ENCODE assay signal across 9 cellular contexts in genomic region chr15:101725073-101725472, GRCh38. TPM values are rescaled to one million over a fixed set of nuclear protein-coding genes. Genes with fewer than 3 reads are reported as not detected.
DNase-seq lines count a peak whose midpoint lies in the region; ATAC-seq and TF ChIP-seq lines count a peak whose summit lies in the region.
"Had no signal": no experiment of that assay in that cellular context is flagged by ENCODE, and none has a peak within 500 bp of the region (broad histone marks: within the 10 kb centered on the region; RNA-seq: fewer than 3 reads in every experiment).

No MANE protein-coding gene starts in this region.

- H2AFZ ChIP-seq in smooth muscle cell (ENCODE audit: low read depth) = peak overlapping the region; percentile 72

- H3K4me1 ChIP-seq in Panc1 (ENCODE audit: control insufficient read depth, insufficient read depth, low read length) (peaks cover 10% of the 10 kb centered on the region), smooth muscle cell (ENCODE audit: low read depth) (peaks cover 11% of the 10 kb centered on the region), HAP-1 (peaks cover 4% of the 10 kb centered on the region)
- H3K4me1 ChIP-seq: uterus had no signal

- no peaks in the 10 kb centered on the region for H3K27me3 Mint-ChIP-seq in activated CD8-positive, alpha-beta memory T cell treated with anti-CD3 and anti-CD28 coated beads, Interleukin-2, amount 10 ng/mL, durations not matched to agents 7 days and 5 days
- H3K27me3 Mint-ChIP-seq in glutamatergic neuron (ENCODE audit: unreplicated experiment) = no peaks in the 10 kb centered on the region

- ATAC-seq in activated CD8-positive, alpha-beta memory T cell treated with anti-CD3 and anti-CD28 coated beads, Interleukin-2, amount 10 ng/mL, durations not matched to agents 7 days and 5 days = no peak
- ATAC-seq in Panc1 (no peak), HG03520 (IDR thresholded peaks at IDR 0.05; ENCODE audit: unreplicated experiment) (no peak)

- H3K4me3 Mint-ChIP-seq in activated CD8-positive, alpha-beta memory T cell treated with anti-CD3 and anti-CD28 coated beads, Interleukin-2, amount 10 ng/mL, durations not matched to agents 7 days and 5 days = peak overlapping the region; percentile 50
- peak overlapping the region; percentile 69 for H3K4me3 Mint-ChIP-seq in glutamatergic neuron (ENCODE audit: unreplicated experiment)

- no peaks in the 10 kb centered on the region for H3K9me3 Mint-ChIP-seq in activated CD8-positive, alpha-beta memory T cell treated with anti-CD3 and anti-CD28 coated beads, Interleukin-2, amount 10 ng/mL, durations not matched to agents 7 days and 5 days (ENCODE audit: low read depth)
- peaks cover 1% of the 10 kb centered on the region for H3K9me3 Mint-ChIP-seq in glutamatergic neuron (ENCODE audit: unreplicated experiment)

- no peak for DNase-seq in activated CD8-positive, alpha-beta memory T cell treated with anti-CD3 and anti-CD28 coated beads, Interleukin-2, amount 10 ng/mL, durations not matched to agents 7 days and 5 days
- DNase-seq in activated CD8-positive, alpha-beta memory T cell treated with anti-CD3 and anti-CD28 coated beads, Interleukin-2, amount 50 U/mL, for 4 hours = no peak
- DNase-seq in Panc1 (ENCODE audit: low read depth, low spot score) = no peak
- DNase-seq in glutamatergic neuron = no peak
- DNase-seq in smooth muscle cell (lab: John Stamatoyannopoulos, UW; ENCODE audit: unreplicated experiment) = no peak
- DNase-seq in EL = no peak
- no peak for DNase-seq in HAP-1 (ENCODE audit: low spot score in 2 of 2)

- H3K27ac ChIP-seq in Panc1 (ENCODE audit: low read length) = peak overlapping the region; percentile 70; the same call in 1 of the 2 replicates
- no peak overlapping the region for H3K27ac ChIP-seq in smooth muscle cell (ENCODE audit: low read depth)

- intact Hi-C loops in Panc1 (cut with micrococcal nuclease; ENCODE audit: unreplicated experiment) = no loop called here

- H3K4me3 ChIP-seq in Panc1 (ENCODE audit: low read depth in 2 of 2, low read length in 2 of 2) (peak overlapping the region in 1 of 2 experiments; percentile 55; a peak in 2 of 4 replicates), smooth muscle cell (no peak overlapping the region), HAP-1 (no peak overlapping the region)

- H3K9me3 ChIP-seq in Panc1 (ENCODE audit: control insufficient read depth, insufficient read depth, low read depth, low read length) (no peaks in the 10 kb centered on the region), smooth muscle cell (replicated peaks; ENCODE audit: low read depth) (no peaks in the 10 kb centered on the region), HAP-1 (no peaks in the 10 kb centered on the region)
- H3K9me3 ChIP-seq: uterus had no signal

- peak overlapping the region; percentile 34 for H3K4me2 ChIP-seq in smooth muscle cell

- in situ Hi-C loops in Panc1 (cut with HindIII; ENCODE audit: low pct_unique_long_range_greater_than_20kb, low sequenced_read_pairs) (no loop called here), HAP-1 (cut with MboI; ENCODE audit: low sequenced_read_pairs) (no loop called here)

- TF ChIP-seq CTCF in Panc1 (IDR thresholded peaks at IDR 0.05) (no peak), glutamatergic neuron (IDR thresholded peaks at IDR 0.05; ENCODE audit: partially characterized antibody, unreplicated experiment) (no peak), smooth muscle cell (IDR thresholded peaks at IDR 0.05; ENCODE audit: borderline replicate concordance, insufficient read depth, poor library complexity, severe bottlenecking) (no peak)

- H3K27ac Mint-ChIP-seq in activated CD8-positive, alpha-beta memory T cell treated with anti-CD3 and anti-CD28 coated beads, Interleukin-2, amount 10 ng/mL, durations not matched to agents 7 days and 5 days = peak overlapping the region; percentile 28
- H3K27ac Mint-ChIP-seq in glutamatergic neuron (ENCODE audit: unreplicated experiment) = peak overlapping the region; percentile 62

- WGBS in smooth muscle cell (ENCODE audit: low lambda C conversion rate) = 90% methylated on average over 2 of the region's 2 CpGs

- H3K79me2 ChIP-seq in smooth muscle cell (ENCODE audit: low read depth) = peaks cover 8% of the 10 kb centered on the region

- H3K36me3 ChIP-seq in Panc1 (ENCODE audit: control insufficient read depth, insufficient read depth, low read length) (peaks cover 5% of the 10 kb centered on the region; the same call in 1 of the 2 replicates), smooth muscle cell (ENCODE audit: low read depth) (peaks cover 12% of the 10 kb centered on the region), HAP-1 (replicated peaks) (peaks cover 14% of the 10 kb centered on the region)
- H3K36me3 ChIP-seq: uterus had no signal

- H3K4me1 Mint-ChIP-seq in activated CD8-positive, alpha-beta memory T cell treated with anti-CD3 and anti-CD28 coated beads, Interleukin-2, amount 10 ng/mL, durations not matched to agents 7 days and 5 days = peaks cover 16% of the 10 kb centered on the region
- peaks cover 3% of the 10 kb centered on the region for H3K4me1 Mint-ChIP-seq in glutamatergic neuron (ENCODE audit: low read depth, unreplicated experiment)

- no peak overlapping the region for H3K9ac ChIP-seq in smooth muscle cell (ENCODE audit: low read depth)

- no peaks in the 10 kb centered on the region for H3K27me3 ChIP-seq in Panc1 (ENCODE audit: control insufficient read depth, insufficient read depth, low read length)
- no peaks in the 10 kb centered on the region for H3K27me3 ChIP-seq in smooth muscle cell (ENCODE audit: low read depth)
- no peaks in the 10 kb centered on the region for H3K27me3 ChIP-seq in HAP-1 (ENCODE audit: low read depth)
- H3K27me3 ChIP-seq: uterus had no signal

- POLR2A ChIA-PET in Panc1 (lab: Charles Lee) = no interaction called here

- no peaks in the 10 kb centered on the region for H3F3A ChIP-seq in smooth muscle cell (ENCODE audit: low read depth)

- peaks cover 21% of the 10 kb centered on the region for H3K36me3 Mint-ChIP-seq in activated CD8-positive, alpha-beta memory T cell treated with anti-CD3 and anti-CD28 coated beads, Interleukin-2, amount 10 ng/mL, durations not matched to agents 7 days and 5 days
- no peaks in the 10 kb centered on the region for H3K36me3 Mint-ChIP-seq in glutamatergic neuron (ENCODE audit: unreplicated experiment)

- no TSS peak for BruUV-seq in Panc1 (replicated peaks; lab: Mats Ljungman, UMichigan)

- CTCF ChIA-PET in activated CD8-positive, alpha-beta memory T cell treated with anti-CD3 and anti-CD28 coated beads, Interleukin-2, amount 10 ng/mL, durations not matched to agents 7 days and 5 days (lab: Charles Lee) = no interaction called here
- CTCF ChIA-PET in Panc1 (lab: Charles Lee) = no interaction called here

- peaks cover 7% of the 10 kb centered on the region for H4K20me1 ChIP-seq in smooth muscle cell (ENCODE audit: low read depth)

RNA-seq across cellular contexts. Expression of gene TARS3, which starts 0.8 kb away (rescaled TPM):
- 10 to 100 TPM in 1 of 2 experiments, 1 to 10 TPM in 1; 8.1 to 11.8 TPM for total RNA-seq in activated CD8-positive, alpha-beta memory T cell treated with anti-CD3 and anti-CD28 coated beads, Interleukin-2, amount 10 ng/mL, durations not matched to agents 7 days and 5 days
- total RNA-seq in Panc1 (2021; ENCODE audit: unreplicated experiment) (12.4 TPM), glutamatergic neuron (ENCODE audit: unreplicated experiment) (40.1 TPM), smooth muscle cell (23.0 and 86.7 TPM in 2 replicates)
- polyA plus RNA-seq in Panc1 (2012; ENCODE audit: insufficient read length) = 7.8 TPM
- polyA plus RNA-seq in smooth muscle cell = 20.0 and 22.8 TPM in 2 replicates
